9 cellular contexts compared by ENCODE assay signal in the genomic region with DNA sequence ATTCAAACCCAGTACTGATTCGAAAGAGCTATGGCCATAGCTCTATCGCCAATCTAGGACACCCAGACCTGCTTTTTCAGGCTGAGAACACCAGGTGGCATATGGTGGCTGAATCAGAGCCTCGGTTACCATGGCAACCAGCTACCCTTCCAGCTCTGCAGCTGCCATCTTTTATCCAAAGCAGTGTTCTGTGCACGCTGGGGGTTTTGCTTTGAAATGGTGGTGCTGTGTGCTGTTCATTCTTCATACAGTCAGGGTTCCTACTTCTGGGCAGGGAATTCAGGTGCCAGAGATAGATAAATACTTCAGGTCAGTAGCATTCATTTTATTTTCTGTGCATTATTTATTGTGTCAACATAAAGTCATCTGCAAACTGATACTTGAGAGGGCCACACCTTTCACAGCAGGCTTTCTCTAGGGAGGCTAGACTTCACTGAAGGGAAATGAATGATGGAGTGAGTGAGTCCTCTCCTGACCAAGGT.
A peak's percentile ranks its signal among the peaks of the same experiment; 100 is the strongest.
DNase-seq lines count a peak whose midpoint lies in the region; FAIRE-seq and TF ChIP-seq lines count a peak whose summit lies in the region.
"Had no signal": no experiment of that assay in that cellular context is flagged by ENCODE, and none has a peak within 500 bp of the region (broad histone marks: within the 10 kb centered on the region; RNA-seq: fewer than 3 reads in every experiment).

No MANE protein-coding gene starts in this region.

- peaks cover 12% of the 10 kb centered on the region for H3K79me2 ChIP-seq in neural cell (replicated peaks; ENCODE audit: insufficient read depth, low read length)

- no peaks in the 10 kb centered on the region for H4K20me1 ChIP-seq in neural cell (ENCODE audit: insufficient read depth)

- H3K9me2 ChIP-seq in neural cell (ENCODE audit: insufficient read depth, low read length), result no peaks in the 10 kb centered on the region

- TF ChIP-seq EP300 in esophagus muscularis mucosa (IDR thresholded peaks at IDR 0.05), result no peak
- peak; percentile 63 for TF ChIP-seq EP300 in neural cell (conservative IDR thresholded peaks at IDR 0.05; ENCODE audit: poor library complexity, severe bottlenecking)

- peaks cover 8% of the 10 kb centered on the region for H3F3A ChIP-seq in neural cell (ENCODE audit: insufficient read depth, low read length, poor library complexity, severe bottlenecking)

- DNase-seq in H4 (ENCODE audit: low spot score) (peak; percentile 96), OCI-M2 (lab: John Stamatoyannopoulos, UW; ENCODE audit: unreplicated experiment) (peak; percentile 89), activated T-cell treated with anti-CD3 and anti-CD28 coated beads for 24 hours (ENCODE audit: low read depth) (peak; percentile 58), esophagus muscularis mucosa (ENCODE audit: extremely low spot score) (no peak), stromal cell of bone marrow (ENCODE audit: low read depth) (peak; percentile 80)

- peak overlapping the region; percentile 72 for H3K9ac ChIP-seq in neural cell (ENCODE audit: low read length)

- no peaks in the 10 kb centered on the region for H3K4me1 ChIP-seq in esophagus muscularis mucosa

- no peaks in the 10 kb centered on the region for H3K36me3 ChIP-seq in KOPT-K1 (ENCODE audit: insufficient read depth, low read length)
- H3K36me3 ChIP-seq in esophagus muscularis mucosa, result no peaks in the 10 kb centered on the region
- H3K36me3 ChIP-seq in neural cell (ENCODE audit: insufficient read depth, low read length), result peaks cover 3% of the 10 kb centered on the region

- TF ChIP-seq CTCF in esophagus muscularis mucosa (IDR thresholded peaks at IDR 0.05) (peak; percentile 30 to 47 (median 43)), neural cell (IDR thresholded peaks at IDR 0.05; ENCODE audit: poor library complexity, severe bottlenecking) (peak; percentile 96)

- TF ChIP-seq POLR2A in esophagus muscularis mucosa (IDR thresholded peaks at IDR 0.05; ENCODE audit: low read depth), result no peak

- FAIRE-seq in G401.6 (lab: Jason Lieb, UNC), result peak; percentile 78

- H3K4me2 ChIP-seq in neural cell (ENCODE audit: low read length), result peak overlapping the region; percentile 91

- peak; percentile 96 for TF ChIP-seq RAD21 in neural cell (conservative IDR thresholded peaks at IDR 0.05)

- WGBS in esophagus muscularis mucosa, result 30% methylated on average over 4 of the region's 4 CpGs

- H3K9me3 ChIP-seq in KOPT-K1 (ENCODE audit: insufficient read depth, low read length, poor library complexity, severe bottlenecking) (peaks cover 15% of the 10 kb centered on the region), esophagus muscularis mucosa (peaks cover 0 to 21% (median 11%) of the 10 kb centered on the region in 4 donors), neural cell (ENCODE audit: low read length) (peaks cover 14% of the 10 kb centered on the region)

- H3K27me3 ChIP-seq in esophagus muscularis mucosa (no peaks in the 10 kb centered on the region), neural cell (ENCODE audit: insufficient read depth, low read depth, low read length) (no peaks in the 10 kb centered on the region)

- intact Hi-C loops in esophagus muscularis mucosa (cut with DNase I), result loop anchor here (5.0 kb wide), 1 partner anchor 576 kb away; no protein-coding TSS in a partner anchor

- H2AFZ ChIP-seq in neural cell (ENCODE audit: low read depth, low read length), result peak overlapping the region; percentile 96

- peak overlapping the region; percentile 42 for H3K27ac ChIP-seq in KOPT-K1 (ENCODE audit: low read depth, low read length, poor library complexity, severe bottlenecking)
- H3K27ac ChIP-seq in esophagus muscularis mucosa (replicated peaks in 1 of 4), result no peak overlapping the region
- peak overlapping the region; percentile 97 for H3K27ac ChIP-seq in neural cell (ENCODE audit: low read length)
- H3K27ac ChIP-seq: skin epidermis had no signal

- H3K4me3 ChIP-seq in esophagus muscularis mucosa, result no peak overlapping the region
- H3K4me3 ChIP-seq in neural cell (ENCODE audit: low read length), result peak overlapping the region; percentile 64
- H3K4me3 ChIP-seq: skin epidermis had no signal

TF ChIP-seq in neural cell, 6 proteins besides CTCF, POLR2A, EP300 and RAD21:
- peak; percentile 88 for TF ChIP-seq TAF1 (IDR thresholded peaks at IDR 0.05; ENCODE audit: low read depth)
- TF ChIP-seq SMC3 (conservative IDR thresholded peaks at IDR 0.05; ENCODE audit: poor library complexity), result peak; percentile 98
- TF ChIP-seq, protein P1, sequence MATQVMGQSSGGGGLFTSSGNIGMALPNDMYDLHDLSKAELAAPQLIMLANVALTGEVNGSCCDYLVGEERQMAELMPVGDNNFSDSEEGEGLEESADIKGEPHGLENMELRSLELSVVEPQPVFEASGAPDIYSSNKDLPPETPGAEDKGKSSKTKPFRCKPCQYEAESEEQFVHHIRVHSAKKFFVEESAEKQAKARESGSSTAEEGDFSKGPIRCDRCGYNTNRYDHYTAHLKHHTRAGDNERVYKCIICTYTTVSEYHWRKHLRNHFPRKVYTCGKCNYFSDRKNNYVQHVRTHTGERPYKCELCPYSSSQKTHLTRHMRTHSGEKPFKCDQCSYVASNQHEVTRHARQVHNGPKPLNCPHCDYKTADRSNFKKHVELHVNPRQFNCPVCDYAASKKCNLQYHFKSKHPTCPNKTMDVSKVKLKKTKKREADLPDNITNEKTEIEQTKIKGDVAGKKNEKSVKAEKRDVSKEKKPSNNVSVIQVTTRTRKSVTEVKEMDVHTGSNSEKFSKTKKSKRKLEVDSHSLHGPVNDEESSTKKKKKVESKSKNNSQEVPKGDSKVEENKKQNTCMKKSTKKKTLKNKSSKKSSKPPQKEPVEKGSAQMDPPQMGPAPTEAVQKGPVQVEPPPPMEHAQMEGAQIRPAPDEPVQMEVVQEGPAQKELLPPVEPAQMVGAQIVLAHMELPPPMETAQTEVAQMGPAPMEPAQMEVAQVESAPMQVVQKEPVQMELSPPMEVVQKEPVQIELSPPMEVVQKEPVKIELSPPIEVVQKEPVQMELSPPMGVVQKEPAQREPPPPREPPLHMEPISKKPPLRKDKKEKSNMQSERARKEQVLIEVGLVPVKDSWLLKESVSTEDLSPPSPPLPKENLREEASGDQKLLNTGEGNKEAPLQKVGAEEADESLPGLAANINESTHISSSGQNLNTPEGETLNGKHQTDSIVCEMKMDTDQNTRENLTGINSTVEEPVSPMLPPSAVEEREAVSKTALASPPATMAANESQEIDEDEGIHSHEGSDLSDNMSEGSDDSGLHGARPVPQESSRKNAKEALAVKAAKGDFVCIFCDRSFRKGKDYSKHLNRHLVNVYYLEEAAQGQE (IDR thresholded peaks at IDR 0.05; ENCODE audit: borderline replicate concordance), result peak; percentile 63
- no peak for TF ChIP-seq EZH2 (IDR thresholded peaks at IDR 0.05; ENCODE audit: borderline replicate concordance, insufficient read depth, low read length, poor library complexity, severe bottlenecking)
- peak; percentile 92 for TF ChIP-seq POLR2AphosphoS5 (IDR thresholded peaks at IDR 0.05)
- TF ChIP-seq MXI1 (conservative IDR thresholded peaks at IDR 0.05; ENCODE audit: poor library complexity, severe bottlenecking), result peak; percentile 88

Comparison
In these comparisons a context has a peak if more than half of its experiments do, and no peak if none do; other contexts are left out.
1. H3K27ac ChIP-seq: peak in KOPT-K1 (single experiment) and neural cell (single experiment); none in esophagus muscularis mucosa (0 of 4).